In genomic region chr3:2579206-2579605, GRCh38 we compare ENCODE assay signal across 21 cellular contexts.
DNase-seq lines count a peak whose midpoint lies in the region; ATAC-seq and TF ChIP-seq lines count a peak whose summit lies in the region.
"Had no signal": no experiment of that assay in that cellular context is flagged by ENCODE, and none has a peak within 500 bp of the region (broad histone marks: within the 10 kb centered on the region; RNA-seq: fewer than 3 reads in every experiment).

No MANE protein-coding gene starts in this region.

- H3K36me3 ChIP-seq in BE2C, result no peaks in the 10 kb centered on the region
- H3K36me3 ChIP-seq: vagina had no signal

- no peak for ATAC-seq in GM21447 (IDR thresholded peaks at IDR 0.05; ENCODE audit: unreplicated experiment)
- ATAC-seq: activated T-cell treated with anti-CD3 and anti-CD28 coated beads, Interleukin-2, amount 50 U/mL, for 4 hours; HepG2; naive thymus-derived CD8-positive, alpha-beta T cell; stimulated activated naive B cell treated with anti-CD40 and anti-IgM and Interleukin-4, amounts not matched to agents 10 μg/mL and 1 μg/mL and 100 μg/mL, for 72 hours had no signal

- peaks cover 6% of the 10 kb centered on the region for H3K4me1 ChIP-seq in BE2C
- H3K4me1 ChIP-seq: testis had no signal

- H3K27me3 ChIP-seq in BE2C, result no peaks in the 10 kb centered on the region
- H3K27me3 ChIP-seq: testis, vagina had no signal

- no peaks in the 10 kb centered on the region for H3K9me3 ChIP-seq in BE2C
- H3K9me3 ChIP-seq: testis, vagina had no signal

- TF ChIP-seq CTCF in BE2C (IDR thresholded peaks at IDR 0.05; ENCODE audit: low read depth, low read length), result no peak

- H3K4me3 ChIP-seq in BE2C (ENCODE audit: low read depth, low read length), result no peak overlapping the region
- H3K4me3 ChIP-seq: testis, vagina had no signal

- peak; percentile 67 for DNase-seq in BE2C
- DNase-seq in NCI-H1092 (lab: John Stamatoyannopoulos, UW), result peak; percentile 54
- DNase-seq in NCI-H82 (lab: John Stamatoyannopoulos, UW), result peak; percentile 89
- peak; percentile 37 for DNase-seq in inferior parietal cortex (ENCODE audit: extremely low spot score)
- DNase-seq in activated naive CD4-positive, alpha-beta T cell treated with Interleukin-2 at 50 U/mL for 16 hours, result no peak
- DNase-seq in NK-92 treated with Interleukin-12 subunit alpha and Interleukin-12 subunit beta, amount 100 ng/mL, for 24 hours (lab: John Stamatoyannopoulos, UW), result no peak
- DNase-seq: activated CD4-positive, alpha-beta T cell treated with anti-CD3 and anti-CD28 coated beads for 1 hour; activated naive CD4-positive, alpha-beta T cell treated with anti-CD3 and anti-CD28 coated beads, Interleukin-2, amount 10 ng/mL, durations not matched to agents 7 days and 5 days; activated T-cell treated with anti-CD3 and anti-CD28 coated beads, Interleukin-2, amount 50 U/mL, for 4 hours; CD4-positive, alpha-beta memory T cell; DND-41; left cardiac atrium; naive thymus-derived CD8-positive, alpha-beta T cell; retina; stimulated activated CD4-positive, alpha-beta T cell treated with anti-CD3 and anti-CD28 coated beads, Interleukin-2, amount 100 ng/mL, for 48 hours; stimulated activated naive B cell treated with anti-CD40 and anti-IgM and Interleukin-4, amounts not matched to agents 10 μg/mL and 1 μg/mL and 100 μg/mL, for 72 hours; SW 1271; testis had no signal

Comparison
In these comparisons a context has a peak if more than half of its experiments do, and no peak if none do; other contexts are left out.
1. DNase-seq: peak in BE2C (single experiment), NCI-H1092 (single experiment), NCI-H82 (single experiment) and inferior parietal cortex (single experiment); none in activated naive CD4-positive, alpha-beta T cell treated with Interleukin-2 at 50 U/mL for 16 hours (single experiment) and NK-92 treated with Interleukin-12 subunit alpha and Interleukin-12 subunit beta, amount 100 ng/mL, for 24 hours (single experiment).